1 cellular context compared by ENCODE assay signal in the genomic region with DNA sequence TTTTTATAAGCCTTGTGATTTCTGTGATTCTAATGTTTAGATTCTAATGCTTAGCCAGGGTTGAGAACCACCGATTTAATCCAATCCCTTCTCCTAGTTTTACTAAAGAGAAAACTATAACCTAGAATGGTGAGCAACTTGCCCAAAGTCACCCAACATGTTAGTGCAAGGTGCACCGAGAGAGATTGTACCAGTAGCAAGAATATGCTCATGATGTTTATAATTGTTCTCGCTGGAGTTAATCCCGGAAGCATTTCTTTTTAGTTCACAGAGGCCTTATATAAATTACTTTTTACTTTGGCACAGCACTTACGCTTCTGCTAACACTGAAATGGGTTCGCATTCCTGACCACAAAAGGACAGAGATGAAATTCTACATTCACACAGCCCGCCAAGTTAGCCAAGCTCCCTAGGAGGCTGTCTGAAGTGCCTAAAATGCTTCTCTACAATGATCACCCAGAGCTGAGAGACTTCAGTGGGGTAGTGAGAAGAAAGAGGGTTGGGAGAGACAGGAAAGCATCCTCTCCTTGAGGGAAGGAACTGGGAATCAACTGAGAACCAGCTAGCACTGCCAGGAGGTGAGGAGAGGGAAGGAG.
TF ChIP-seq lines count a peak whose summit lies in the region.

No MANE protein-coding gene starts in this region.

TF ChIP-seq in H1, 55 proteins besides CTCF, POLR2A, EP300 and RAD21:
- TF ChIP-seq GABPA (IDR thresholded peaks at IDR 0.05; ENCODE audit: borderline replicate concordance, insufficient read depth, low read length), result no peak
- TF ChIP-seq, protein P1, sequence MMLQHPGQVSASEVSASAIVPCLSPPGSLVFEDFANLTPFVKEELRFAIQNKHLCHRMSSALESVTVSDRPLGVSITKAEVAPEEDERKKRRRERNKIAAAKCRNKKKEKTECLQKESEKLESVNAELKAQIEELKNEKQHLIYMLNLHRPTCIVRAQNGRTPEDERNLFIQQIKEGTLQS (IDR thresholded peaks at IDR 0.05; ENCODE audit: insufficient read depth, low read depth, low read length), result no peak
